In the genomic region with DNA sequence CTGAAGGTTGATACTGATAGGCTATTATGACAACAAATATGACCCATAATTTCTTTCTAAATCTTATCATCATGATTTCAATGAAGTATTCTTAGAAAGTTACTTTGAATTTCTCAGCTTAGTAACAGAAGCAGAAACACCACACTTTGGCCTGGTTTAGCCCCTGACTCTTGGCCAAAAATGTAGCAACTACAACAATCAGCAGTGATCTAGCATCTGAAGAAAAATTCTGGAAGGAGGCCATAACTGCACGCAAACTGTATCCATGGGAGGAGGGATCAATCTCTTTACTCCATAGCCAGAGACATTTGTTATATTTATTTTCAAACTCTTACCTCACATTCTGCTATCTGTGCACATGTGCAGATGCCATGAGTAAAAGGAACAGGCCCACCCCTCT, we compare ENCODE assay signal across 18 cellular contexts.
"Had no signal": no experiment of that assay in that cellular context is flagged by ENCODE, and none has a peak within 500 bp of the region (broad histone marks: within the 10 kb centered on the region; RNA-seq: fewer than 3 reads in every experiment).

No MANE protein-coding gene starts in this region.

- H3K27me3 ChIP-seq: gastrocnemius medialis, heart left ventricle had no signal

- H3K27me3 Mint-ChIP-seq: activated B cell treated with CpG ODN at 0.5 μM for 24 hours had no signal

- H3K36me3 ChIP-seq: gastrocnemius medialis, heart left ventricle, SJSA1 had no signal

- H3K9me3 Mint-ChIP-seq: activated B cell treated with CpG ODN at 0.5 μM for 24 hours; activated CD8-positive, alpha-beta T cell treated with anti-CD3 and anti-CD28 coated beads for 36 hours; activated T-cell treated with anti-CD3 and anti-CD28 coated beads, Interleukin-2, amount 50 U/mL, for 72 hours; endodermal cell; immature natural killer cell had no signal

- H3K27ac ChIP-seq: gastrocnemius medialis, heart left ventricle, parathyroid adenoma, SJSA1 had no signal

- H3K9me3 ChIP-seq: gastrocnemius medialis, heart left ventricle, SJSA1 had no signal

- H3K27ac Mint-ChIP-seq: activated B cell treated with CpG ODN at 0.5 μM for 24 hours; activated CD8-positive, alpha-beta T cell treated with anti-CD3 and anti-CD28 coated beads for 36 hours; activated naive CD8-positive, alpha-beta T cell; activated T-cell treated with anti-CD3 and anti-CD28 coated beads, Interleukin-2, amount 50 U/mL, for 72 hours; endodermal cell; immature natural killer cell had no signal

- H3K79me2 ChIP-seq: parathyroid adenoma had no signal

- H3K4me3 Mint-ChIP-seq: activated B cell treated with CpG ODN at 0.5 μM for 24 hours; activated CD8-positive, alpha-beta T cell treated with anti-CD3 and anti-CD28 coated beads for 36 hours; activated naive CD8-positive, alpha-beta T cell; activated T-cell treated with anti-CD3 and anti-CD28 coated beads, Interleukin-2, amount 50 U/mL, for 72 hours; endodermal cell; immature natural killer cell had no signal

- H3K9ac ChIP-seq: parathyroid adenoma had no signal

- H3K4me3 ChIP-seq: gastrocnemius medialis, heart left ventricle, lung, SJSA1 had no signal

- ATAC-seq: activated CD8-positive, alpha-beta T cell treated with anti-CD3 and anti-CD28 coated beads for 36 hours; activated T-cell treated with anti-CD3 and anti-CD28 coated beads, Interleukin-2, amount 50 U/mL, for 72 hours; gastrocnemius medialis had no signal

- H2AFZ ChIP-seq: parathyroid adenoma had no signal

- H3K4me1 Mint-ChIP-seq: activated B cell treated with CpG ODN at 0.5 μM for 24 hours, immature natural killer cell had no signal

- H3K36me3 Mint-ChIP-seq: activated naive CD8-positive, alpha-beta T cell; immature natural killer cell had no signal

- H3K4me1 ChIP-seq: parathyroid adenoma, SJSA1 had no signal

- DNase-seq: activated B cell treated with CpG ODN at 0.5 μM for 24 hours; activated CD4-positive, alpha-beta T cell treated with anti-CD3 and anti-CD28 coated beads for 48 hours; activated CD8-positive, alpha-beta T cell treated with anti-CD3 and anti-CD28 coated beads for 36 hours; activated gamma-delta T cell treated with Interleukin-2 at 50 U/mL for 16 hours; activated T-cell treated with anti-CD3 and anti-CD28 coated beads, Interleukin-2, amount 50 U/mL, for 72 hours; endodermal cell; gastrocnemius medialis; immature natural killer cell; small intestine; stimulated activated CD4-positive, alpha-beta T cell treated with anti-CD3 and anti-CD28 coated beads, Interleukin-4, amount 100 ng/mL, for 4 hours; stimulated activated CD8-positive, alpha-beta memory T cell treated with anti-CD3 and anti-CD28 coated beads, Interleukin-4, amount 100 ng/mL, for 48 hours; stimulated activated naive CD4-positive, alpha-beta T cell treated with Interleukin-2 at 50 U/mL for 16 hours; trophoblast cell had no signal
